In the genomic region with DNA sequence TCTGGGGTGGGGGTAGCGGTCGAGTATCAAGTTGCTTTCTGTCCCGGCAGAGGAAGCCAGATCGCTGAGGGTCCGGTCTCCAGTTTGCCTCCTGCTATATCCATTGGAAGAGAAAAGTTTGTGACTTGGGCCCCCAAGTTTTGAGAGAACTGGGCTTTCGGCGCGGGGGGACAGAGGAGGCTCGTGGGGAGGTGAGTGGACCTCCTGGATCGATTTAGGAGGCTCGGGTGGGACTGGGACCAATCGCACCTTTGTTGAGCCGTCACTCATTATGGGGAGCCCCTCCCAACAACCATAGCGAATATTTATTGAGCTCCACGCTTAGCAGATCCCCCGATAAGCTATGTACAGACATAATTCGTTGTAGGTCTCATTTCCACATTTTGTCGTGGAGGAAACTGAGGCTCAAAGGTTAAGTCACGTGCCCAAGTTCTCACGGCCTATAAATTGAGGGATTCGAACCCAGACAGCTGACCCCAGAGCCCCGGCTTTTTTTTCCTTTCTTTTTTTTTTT, we compare ENCODE assay signal across 9 cellular contexts. TPM values are rescaled to one million over a fixed set of nuclear protein-coding genes. Genes with fewer than 3 reads are reported as not detected.
DNase-seq lines count a peak whose midpoint lies in the region; ATAC-seq and TF ChIP-seq lines count a peak whose summit lies in the region.
"Had no signal": no experiment of that assay in that cellular context is flagged by ENCODE, and none has a peak within 500 bp of the region (broad histone marks: within the 10 kb centered on the region; RNA-seq: fewer than 3 reads in every experiment).

No MANE protein-coding gene starts in this region.

- H3K23ac ChIP-seq in mesenchymal stem cell (ENCODE audit: low read length in 2 of 2), result peak overlapping the region in 1 of 2 experiments; percentile 66

- H3K27me3 ChIP-seq in body of pancreas (no peaks in the 10 kb centered on the region), mesenchymal stem cell (ENCODE audit: control insufficient read depth in 1 of 2, insufficient read depth in 1 of 2, low read length in 2 of 2) (no peaks in the 10 kb centered on the region)

- H3K4me1 ChIP-seq in body of pancreas (peaks cover 39% of the 10 kb centered on the region), mesenchymal stem cell (ENCODE audit: control insufficient read depth, insufficient read depth, low read depth, low read length) (peaks cover 20% of the 10 kb centered on the region)

- peak overlapping the region; percentile 91 to 99 (median 98) for H3K27ac Mint-ChIP-seq in CD14-positive monocyte

- TF ChIP-seq CTCF in CD14-positive monocyte (IDR thresholded peaks at IDR 0.05) (no peak), body of pancreas (IDR thresholded peaks at IDR 0.05) (no peak)

- no peaks in the 10 kb centered on the region for H3K36me3 ChIP-seq in body of pancreas (replicated peaks in 1 of 2; ENCODE audit: insufficient read depth in 1 of 2, low read depth in 2 of 2)
- peaks cover 21 to 30% of the 10 kb centered on the region in 2 experiments for H3K36me3 ChIP-seq in mesenchymal stem cell (ENCODE audit: control insufficient read depth in 1 of 2, insufficient read depth in 2 of 2, low read depth in 1 of 2, low read length in 2 of 2)

- intact Hi-C loops in CD14-positive monocyte (cut with micrococcal nuclease) (loop anchor here (1.0 to 10.0 kb wide), 3 partner anchors 10 to 132 kb away; a partner anchor contains a TSS), body of pancreas (cut with DNase I) (no loop called here)

- H3K18ac ChIP-seq in mesenchymal stem cell (ENCODE audit: low read depth in 1 of 2, low read length in 2 of 2), result peak overlapping the region; percentile 68 to 89

- no peak for DNase-seq in CD14-positive monocyte (ENCODE audit: low spot score)
- no peak for DNase-seq in body of pancreas
- DNase-seq in mesenchymal stem cell, result no peak
- DNase-seq in hepatic stellate cell (ENCODE audit: low spot score), result no peak
- no peak for DNase-seq in NCI-H524 treated with DMSO at 0.1 percent for 48 hours (lab: John Stamatoyannopoulos, UW)

- H3K4ac ChIP-seq in mesenchymal stem cell (ENCODE audit: low read depth in 1 of 2, low read length in 2 of 2), result peak overlapping the region; percentile 70 to 86

- H3K14ac ChIP-seq in mesenchymal stem cell (ENCODE audit: low read length in 2 of 2), result peak overlapping the region in 1 of 2 experiments; percentile 84

- H2AFZ ChIP-seq in mesenchymal stem cell (ENCODE audit: low read depth, low read length), result peak overlapping the region; percentile 42

- no peak overlapping the region for H2AK5ac ChIP-seq in mesenchymal stem cell (ENCODE audit: low read length, severe bottlenecking)

- peaks cover 28 to 46% of the 10 kb centered on the region in 2 donors for H3K36me3 Mint-ChIP-seq in CD14-positive monocyte

- peaks cover 0 to 2% (median 0%) of the 10 kb centered on the region in 3 donors for H3K27me3 Mint-ChIP-seq in CD14-positive monocyte (ENCODE audit: low read depth in 3 of 3)

- no peak overlapping the region for H2BK15ac ChIP-seq in mesenchymal stem cell (ENCODE audit: low read depth, poor library complexity, severe bottlenecking)

- TF ChIP-seq POLR2A in body of pancreas (IDR thresholded peaks at IDR 0.05), result no peak

- WGBS in body of pancreas, 2 donors, result 1% methylated on average over 14 to 22 of the region's 22 CpGs
- 7% methylated on average over 19 of the region's 22 CpGs for WGBS in mesenchymal stem cell

- no peak overlapping the region for H4K91ac ChIP-seq in mesenchymal stem cell (ENCODE audit: low read length)

- peaks cover 36% of the 10 kb centered on the region for H3K4me1 Mint-ChIP-seq in CD14-positive monocyte

- H3K9me3 ChIP-seq in body of pancreas (no peaks in the 10 kb centered on the region), mesenchymal stem cell (ENCODE audit: control insufficient read depth, low read length) (no peaks in the 10 kb centered on the region)

- peaks cover 31% of the 10 kb centered on the region for H3K79me1 ChIP-seq in mesenchymal stem cell (replicated peaks; ENCODE audit: low read length, poor library complexity, severe bottlenecking)

- H4K8ac ChIP-seq in mesenchymal stem cell (ENCODE audit: low read length), result peak overlapping the region; percentile 57

- peak; percentile 1 for ATAC-seq in HG03354 (IDR thresholded peaks at IDR 0.05; ENCODE audit: poor library complexity, severe bottlenecking, unreplicated experiment)
- no peak for ATAC-seq in body of pancreas
- no peak for ATAC-seq in GM18498 (IDR thresholded peaks at IDR 0.05; ENCODE audit: unreplicated experiment)
- no peak for ATAC-seq in HG02759 (IDR thresholded peaks at IDR 0.05; ENCODE audit: unreplicated experiment)

- H2BK120ac ChIP-seq in mesenchymal stem cell (ENCODE audit: low read depth, low read length), result no peak overlapping the region

- peak overlapping the region; percentile 47 to 99 (median 98) for H3K27ac ChIP-seq in body of pancreas
- H3K27ac ChIP-seq in mesenchymal stem cell (ENCODE audit: low read length, poor library complexity, severe bottlenecking), result peak overlapping the region; percentile 62

- H3K9me3 Mint-ChIP-seq in CD14-positive monocyte, result peaks cover 0 to 8% (median 3%) of the 10 kb centered on the region in 7 donors

- H3K4me3 ChIP-seq in body of pancreas (peak overlapping the region; percentile 30 to 37), mesenchymal stem cell (ENCODE audit: insufficient read depth in 1 of 2, low read depth in 1 of 2, low read length in 2 of 2) (peak overlapping the region; percentile 72 to 96)

- H3K9ac ChIP-seq in mesenchymal stem cell (ENCODE audit: low read length), result peak overlapping the region; percentile 96

- peak overlapping the region in 1 of 2 experiments; percentile 25 for H2BK12ac ChIP-seq in mesenchymal stem cell (ENCODE audit: low read length in 2 of 2)

- peak overlapping the region; percentile 92 to 96 for H3K4me3 Mint-ChIP-seq in CD14-positive monocyte

- no peak overlapping the region for H2BK5ac ChIP-seq in mesenchymal stem cell (ENCODE audit: low read depth, low read length, poor library complexity, severe bottlenecking)

- H3K4me2 ChIP-seq in mesenchymal stem cell (ENCODE audit: low read length, poor library complexity, severe bottlenecking), result peak overlapping the region; percentile 55

RNA-seq across cellular contexts. Expression of a gene that starts 0.9 kb away (rescaled TPM):
- 10 to 100 TPM; 62.2 to 66.6 TPM for polyA plus RNA-seq in CD14-positive monocyte
- total RNA-seq in body of pancreas, result 10 to 100 TPM; 16.1 to 43.8 TPM
- polyA plus RNA-seq in mesenchymal stem cell (2013, experiment 1 of 2), result 145 TPM
- 144 TPM for polyA plus RNA-seq in mesenchymal stem cell (2013, experiment 2 of 2)

RNA-seq across cellular contexts. Expression of a gene that starts 1.0 kb away (rescaled TPM):
- 10 to 100 TPM; 31.6 to 36.5 TPM for polyA plus RNA-seq in CD14-positive monocyte
- 10 to 100 TPM in 1 of 2 donors, 1 to 10 TPM in 1; 5.4 to 25.4 TPM for total RNA-seq in body of pancreas
- polyA plus RNA-seq in mesenchymal stem cell (2013, experiment 1 of 2), result 24.0 TPM
- polyA plus RNA-seq in mesenchymal stem cell (2013, experiment 2 of 2), result 21.1 TPM

RNA-seq across cellular contexts. Expression of a gene that starts 10.2 kb away (rescaled TPM):
- polyA plus RNA-seq in CD14-positive monocyte, result 1 to 10 TPM; 6.4 TPM
- total RNA-seq in body of pancreas, result 10 to 100 TPM; 13.8 to 16.1 TPM
- polyA plus RNA-seq in mesenchymal stem cell (2013, experiment 1 of 2), result 3.7 TPM
- polyA plus RNA-seq in mesenchymal stem cell (2013, experiment 2 of 2), result 3.1 TPM

RNA-seq across cellular contexts. Expression of a gene that starts 18.8 kb away (rescaled TPM):
- polyA plus RNA-seq in CD14-positive monocyte, result not detected
- not detected for total RNA-seq in body of pancreas
- 0.01 TPM for polyA plus RNA-seq in mesenchymal stem cell (2013, experiment 1 of 2)
- polyA plus RNA-seq in mesenchymal stem cell (2013, experiment 2 of 2), result 0.01 TPM
- total RNA-seq: HT1080 had no signal

RNA-seq across cellular contexts. Expression of a gene that starts 22.9 kb away (rescaled TPM):
- under 1 TPM; 0.15 to 0.30 TPM for polyA plus RNA-seq in CD14-positive monocyte
- total RNA-seq in body of pancreas, result not detected
- 0.35 TPM for polyA plus RNA-seq in mesenchymal stem cell (2013, experiment 1 of 2)
- 0.37 TPM for polyA plus RNA-seq in mesenchymal stem cell (2013, experiment 2 of 2)
- total RNA-seq: HT1080 had no signal
